Comparison of ENCODE assay signal across 25 cellular contexts in the genomic region with DNA sequence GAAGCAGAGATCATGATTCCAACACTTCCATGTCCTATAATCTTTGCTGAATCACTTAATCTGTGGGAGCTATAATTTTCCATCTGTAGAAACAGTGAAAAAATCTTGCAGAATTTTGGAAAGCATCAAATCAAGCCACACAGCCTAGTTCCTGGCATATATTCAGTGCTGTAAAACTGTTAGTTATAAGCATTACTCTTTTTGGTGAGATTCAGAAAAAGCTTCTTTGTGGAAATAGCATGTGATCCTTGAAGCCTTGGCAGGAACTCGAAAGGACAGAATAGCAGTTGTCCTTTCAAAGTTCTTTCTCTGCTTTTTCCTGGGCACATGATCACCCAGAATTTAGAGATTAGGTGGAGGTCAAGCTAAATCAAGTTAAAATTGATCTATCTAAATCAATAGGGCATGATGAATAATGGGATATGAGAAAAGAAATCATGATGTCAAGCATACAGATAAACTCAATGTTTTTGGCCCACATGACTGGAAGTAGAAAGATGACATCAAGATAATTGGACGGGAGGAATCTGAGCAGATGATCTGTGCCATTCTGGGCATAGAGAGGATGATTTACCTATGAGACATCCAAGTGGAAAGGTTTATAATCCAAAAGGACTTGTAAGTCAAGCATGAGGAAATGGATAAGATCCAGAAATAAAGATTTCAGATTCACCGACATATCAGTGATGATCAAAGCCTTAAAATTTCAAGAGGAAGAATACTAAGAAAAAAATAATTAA.
DNase-seq lines count a peak whose midpoint lies in the region; ATAC-seq and FAIRE-seq lines count a peak whose summit lies in the region.
"Had no signal": no experiment of that assay in that cellular context is flagged by ENCODE, and none has a peak within 500 bp of the region (broad histone marks: within the 10 kb centered on the region; RNA-seq: fewer than 3 reads in every experiment).

No MANE protein-coding gene starts in this region.

- peak; percentile 2 to 12 for DNase-seq in frontal cortex (ENCODE audit: low spot score in 2 of 2)
- DNase-seq in trophoblast cell, result peak; percentile 65 to 89
- DNase-seq in nucleus accumbens (lab: John Stamatoyannopoulos, UW), result no peak
- DNase-seq in activated CD8-positive, alpha-beta memory T cell treated with anti-CD3 and anti-CD28 coated beads, Interleukin-2, amount 50 U/mL, for 48 hours, result no peak
- DNase-seq: CD8-positive, alpha-beta memory T cell; DMS153; DND-41; H7; KBM-7; MG63; NCI-H1105 treated with DMSO at 0.1 percent for 48 hours; NCI-H146; NCI-H1930; NCI-H446; NCI-H524 treated with DMSO at 0.1 percent for 48 hours; NCI-H774; SIG-M5; SK-N-SH had no signal

- no peak overlapping the region for H2AFZ ChIP-seq in trophoblast cell (ENCODE audit: insufficient read depth, low read length, poor library complexity)

- ATAC-seq in HG02885 (IDR thresholded peaks at IDR 0.05; ENCODE audit: poor library complexity, unreplicated experiment), result no peak
- no peak for ATAC-seq in GM19023 (IDR thresholded peaks at IDR 0.05; ENCODE audit: unreplicated experiment)

- no peaks in the 10 kb centered on the region for H3K79me2 ChIP-seq in trophoblast cell (ENCODE audit: control insufficient read depth, insufficient read depth, low read length, poor library complexity)

- H2BK5ac ChIP-seq in trophoblast cell (ENCODE audit: low read depth, low read length, poor library complexity), result no peak overlapping the region

- H4K91ac ChIP-seq in trophoblast cell (ENCODE audit: low read depth, low read length), result no peak overlapping the region

- H3K4me1 ChIP-seq in trophoblast cell (ENCODE audit: control insufficient read depth in 1 of 2, insufficient read depth in 2 of 2, low read length in 2 of 2), result no peaks in the 10 kb centered on the region

- H2AK5ac ChIP-seq in trophoblast cell (ENCODE audit: low read length), result no peak overlapping the region

- no peak overlapping the region for H3K18ac ChIP-seq in trophoblast cell (ENCODE audit: low read length)

- no peaks in the 10 kb centered on the region for H3K79me1 ChIP-seq in trophoblast cell (ENCODE audit: low read length)

- H3K23ac ChIP-seq in trophoblast cell (ENCODE audit: low read length), result no peak overlapping the region

- H3K14ac ChIP-seq in trophoblast cell (ENCODE audit: low read length), result no peak overlapping the region

- no peak overlapping the region for H2BK12ac ChIP-seq in trophoblast cell (ENCODE audit: low read length)

- no peaks in the 10 kb centered on the region for H3K27me3 ChIP-seq in trophoblast cell (ENCODE audit: insufficient read depth, low read length)

- no peaks in the 10 kb centered on the region for H3K36me3 ChIP-seq in trophoblast cell (ENCODE audit: control insufficient read depth in 1 of 2, insufficient read depth in 2 of 2, low read length in 2 of 2)
- H3K36me3 ChIP-seq: MG63 had no signal

- no peaks in the 10 kb centered on the region for H3K9me3 ChIP-seq in trophoblast cell (ENCODE audit: insufficient read depth, low read depth, low read length)
- H3K9me3 ChIP-seq: MG63, SK-N-SH had no signal

- no peak overlapping the region for H3K4ac ChIP-seq in trophoblast cell (ENCODE audit: low read depth, low read length)

- peak overlapping the region; percentile 10 for H3K27ac ChIP-seq in angular gyrus (ENCODE audit: low read depth, low read length)
- H3K27ac ChIP-seq in trophoblast cell (ENCODE audit: low read depth, low read length), result no peak overlapping the region
- H3K27ac ChIP-seq: C4-2B had no signal

- no peak overlapping the region for H3K9ac ChIP-seq in trophoblast cell (ENCODE audit: low read length)
- H3K9ac ChIP-seq: SK-N-SH had no signal

- no peak overlapping the region for H3K4me3 ChIP-seq in trophoblast cell (ENCODE audit: low read depth, low read length)
- H3K4me3 ChIP-seq: MG63 had no signal

- H4K12ac ChIP-seq in trophoblast cell (ENCODE audit: low read depth, low read length), result no peak overlapping the region

- H3K4me2 ChIP-seq in trophoblast cell (ENCODE audit: low read length), result no peak overlapping the region
- H3K4me2 ChIP-seq: SK-N-SH had no signal

- no peak overlapping the region for H4K8ac ChIP-seq in trophoblast cell (ENCODE audit: low read depth, low read length)

- H2BK120ac ChIP-seq in trophoblast cell (ENCODE audit: insufficient read depth, low read length, poor library complexity), result no peak overlapping the region

- FAIRE-seq in frontal cortex (lab: Jason Lieb, UNC), result no peak
- FAIRE-seq: GM12892, GM19239, RCC 7860 had no signal

- no CpG with 5 or more reads among the region's 3 CpGs for WGBS in trophoblast cell (ENCODE audit: extremely low coverage, insufficient coverage, insufficient read length)

Comparison
In these comparisons a context has a peak if more than half of its experiments do, and no peak if none do; other contexts are left out.
1. DNase-seq: peak in frontal cortex (2 of 2) and trophoblast cell (2 of 2); none in nucleus accumbens (0 of 56) and activated CD8-positive, alpha-beta memory T cell treated with anti-CD3 and anti-CD28 coated beads, Interleukin-2, amount 50 U/mL, for 48 hours (single experiment).